8 cellular contexts compared by ENCODE assay signal in the genomic region with DNA sequence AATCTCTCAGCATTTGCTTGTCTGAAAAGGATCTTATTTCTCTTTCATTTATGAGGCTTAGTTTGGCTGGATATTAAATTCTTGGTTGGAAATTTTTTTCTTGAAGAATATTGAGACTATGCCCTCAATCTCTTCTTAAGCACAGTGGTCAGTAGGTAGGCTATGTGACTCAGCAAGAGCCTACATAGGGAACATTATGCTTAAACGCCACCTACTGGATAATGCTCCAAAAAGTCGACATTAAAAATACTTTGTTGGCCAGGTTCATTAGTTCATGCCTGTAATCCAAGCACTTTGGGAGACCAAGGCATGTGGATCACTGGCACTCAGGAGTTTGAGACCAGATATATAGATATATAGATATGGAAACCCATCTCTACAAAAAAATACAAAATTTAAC.
DNase-seq lines count a peak whose midpoint lies in the region; ATAC-seq lines count a peak whose summit lies in the region.

No MANE protein-coding gene starts in this region.

- H3K4me3 ChIP-seq in skeletal muscle cell (ENCODE audit: low read depth, low read length), result no peak overlapping the region

- no peak for ATAC-seq in HG03571 (IDR thresholded peaks at IDR 0.05; ENCODE audit: unreplicated experiment)
- no peak for ATAC-seq in HG02884 (IDR thresholded peaks at IDR 0.05; ENCODE audit: unreplicated experiment)
- no peak for ATAC-seq in HG03039 (IDR thresholded peaks at IDR 0.05; ENCODE audit: unreplicated experiment)

- peak; percentile 8 for DNase-seq in NCI-H1105 treated with DMSO at 0.1 percent for 48 hours (lab: John Stamatoyannopoulos, UW)
- no peak for DNase-seq in NCI-H1105 (lab: John Stamatoyannopoulos, UW)
- peak; percentile 3 to 42 for DNase-seq in NCI-H2081 (lab: John Stamatoyannopoulos, UW)
- peak; percentile 24 to 62 for DNase-seq in dermis microvascular lymphatic vessel endothelial cell (ENCODE audit: low read depth in 2 of 2)
- peak; percentile 30 for DNase-seq in skeletal muscle cell (ENCODE audit: low read depth)
